Comparison of ENCODE assay signal across 1 cellular context in genomic region chr14:53531151-53531550, GRCh38.
TF ChIP-seq lines count a peak whose summit lies in the region.

No MANE protein-coding gene starts in this region.

TF ChIP-seq in HepG2, 621 proteins besides CTCF, POLR2A, EP300 and RAD21 (continued from another document):
- TF ChIP-seq ZNF687 (CRISPR knock-in tag; IDR thresholded peaks at IDR 0.05) (no peak), ZNF264 (CRISPR knock-in tag; IDR thresholded peaks at IDR 0.05) (no peak), FOSL1 (CRISPR knock-in tag; IDR thresholded peaks at IDR 0.05; ENCODE audit: borderline replicate concordance) (no peak), ZNF850 (CRISPR knock-in tag; conservative IDR thresholded peaks at IDR 0.05) (no peak), MYPOP (CRISPR knock-in tag; IDR thresholded peaks at IDR 0.05) (no peak), ZNF670 (CRISPR knock-in tag; IDR thresholded peaks at IDR 0.05; ENCODE audit: borderline replicate concordance) (no peak)
